ENCODE assay signal across 27 cellular contexts in genomic region chr3:191982481-191982880, GRCh38.
"Had no signal": no experiment of that assay in that cellular context is flagged by ENCODE, and none has a peak within 500 bp of the region (broad histone marks: within the 10 kb centered on the region; RNA-seq: fewer than 3 reads in every experiment).

No MANE protein-coding gene starts in this region.

- H3K36me3 Mint-ChIP-seq: stimulated activated effector memory CD8-positive, alpha-beta T cell treated with anti-CD3 and anti-CD28 coated beads, Interleukin-12 subunit alpha, Interleukin-12 subunit beta, amount 100 ng/mL, for 72 hours had no signal

- H3K27me3 ChIP-seq: dorsolateral prefrontal cortex, esophagus muscularis mucosa, foreskin keratinocyte, gastroesophageal sphincter, heart left ventricle, hepatocyte, left lung, right atrium auricular region, stomach, thyroid gland, vagina had no signal

- H3K4me1 Mint-ChIP-seq: naive thymus-derived CD8-positive, alpha-beta T cell; nephron progenitor cell; stimulated activated effector memory CD8-positive, alpha-beta T cell treated with anti-CD3 and anti-CD28 coated beads, Interleukin-12 subunit alpha, Interleukin-12 subunit beta, amount 100 ng/mL, for 72 hours had no signal

- H3K27ac ChIP-seq: dorsolateral prefrontal cortex, esophagus muscularis mucosa, foreskin keratinocyte, gastroesophageal sphincter, heart left ventricle, hepatocyte, left lung, prostate gland, right atrium auricular region, stomach, thyroid gland, vagina had no signal

- H3K27me3 Mint-ChIP-seq: naive thymus-derived CD8-positive, alpha-beta T cell had no signal

- H3K4me3 Mint-ChIP-seq: naive thymus-derived CD8-positive, alpha-beta T cell; nephron progenitor cell; stimulated activated effector memory CD8-positive, alpha-beta T cell treated with anti-CD3 and anti-CD28 coated beads, Interleukin-12 subunit alpha, Interleukin-12 subunit beta, amount 100 ng/mL, for 72 hours had no signal

- H3K27ac Mint-ChIP-seq: naive thymus-derived CD8-positive, alpha-beta T cell; nephron progenitor cell; stimulated activated effector memory CD8-positive, alpha-beta T cell treated with anti-CD3 and anti-CD28 coated beads, Interleukin-12 subunit alpha, Interleukin-12 subunit beta, amount 100 ng/mL, for 72 hours had no signal

- DNase-seq: dorsolateral prefrontal cortex; effector CD4-positive, alpha-beta T cell; heart left ventricle; kidney; left cardiac atrium; left lung; mesenchymal stem cell; midbrain; naive thymus-derived CD8-positive, alpha-beta T cell; nephron progenitor cell; nucleus accumbens; stimulated activated CD4-positive, alpha-beta T cell treated with anti-CD3 and anti-CD28 coated beads, Interleukin-2, amount 100 ng/mL, for 24 hours; stimulated activated CD4-positive, alpha-beta T cell treated with anti-CD3 and anti-CD28 coated beads, Interleukin-4, amount 100 ng/mL, for 24 hours; stimulated activated naive CD4-positive, alpha-beta T cell treated with Interleukin-2 at 50 U/mL for 16 hours; stomach; thyroid gland; trophoblast cell had no signal

- H3K4me3 ChIP-seq: dorsolateral prefrontal cortex, esophagus muscularis mucosa, gastroesophageal sphincter, heart left ventricle, hepatocyte, left lung, prostate gland, right atrium auricular region, smooth muscle cell, stomach, thyroid gland, vagina had no signal

- H3K36me3 ChIP-seq: esophagus muscularis mucosa, gastroesophageal sphincter, heart left ventricle, left lung, prostate gland, right atrium auricular region, stomach, thyroid gland, vagina had no signal

- ATAC-seq: foreskin keratinocyte; gastroesophageal sphincter; heart left ventricle; left cardiac atrium; left lung; naive thymus-derived CD8-positive, alpha-beta T cell; sciatic nerve; stimulated activated effector memory CD8-positive, alpha-beta T cell treated with anti-CD3 and anti-CD28 coated beads, Interleukin-12 subunit alpha, Interleukin-12 subunit beta, amount 100 ng/mL, for 72 hours had no signal

- H3K9me3 ChIP-seq: gastroesophageal sphincter, prostate gland, right atrium auricular region, thyroid gland, vagina had no signal

- H3K4me1 ChIP-seq: esophagus muscularis mucosa, foreskin keratinocyte, gastroesophageal sphincter, heart left ventricle, left lung, prostate gland, right atrium auricular region, stomach, thyroid gland, vagina had no signal
